ENCODE assay signal across 20 cellular contexts in the genomic region with DNA sequence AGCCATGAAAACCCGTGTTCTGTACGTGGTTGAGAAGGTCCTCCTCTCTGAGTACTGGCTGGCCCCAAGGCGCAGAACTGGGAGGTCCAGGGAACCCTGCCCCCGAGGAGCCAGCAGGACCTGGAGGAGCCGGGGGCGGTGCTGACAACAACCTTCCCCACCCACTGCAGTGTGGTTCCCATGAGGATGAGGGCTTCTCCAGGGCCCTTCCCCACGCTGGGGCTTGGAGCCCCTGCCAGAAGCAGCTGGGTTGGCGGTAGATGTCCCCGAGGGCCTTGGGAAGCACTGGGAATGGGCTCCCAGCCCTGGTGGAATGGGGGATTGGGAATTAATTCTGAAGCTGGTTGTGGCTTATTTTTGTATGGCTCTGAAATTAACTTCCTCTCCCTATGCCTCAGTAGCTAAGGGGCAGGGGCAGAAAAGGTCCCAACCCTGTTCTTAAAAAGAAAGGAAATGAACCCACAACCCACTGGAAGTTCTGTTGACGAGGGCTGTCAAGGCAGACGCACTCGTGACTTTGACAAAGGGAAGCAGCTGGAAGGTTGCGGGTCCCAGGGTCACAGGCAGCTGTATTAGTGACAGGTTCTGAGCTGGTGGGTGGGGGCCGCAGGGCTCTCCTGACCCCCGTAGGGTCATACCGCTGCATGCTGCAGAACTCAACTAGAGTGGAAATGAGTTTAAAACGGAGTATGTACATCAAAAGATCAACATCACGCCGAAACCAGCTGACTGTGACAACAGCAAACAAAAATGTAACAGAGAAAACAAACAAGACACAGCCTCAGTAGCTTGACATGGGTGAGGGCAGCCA. TPM values are rescaled to one million over a fixed set of nuclear protein-coding genes. Genes with fewer than 3 reads are reported as not detected.
DNase-seq lines count a peak whose midpoint lies in the region; ATAC-seq and TF ChIP-seq lines count a peak whose summit lies in the region.
"Had no signal": no experiment of that assay in that cellular context is flagged by ENCODE, and none has a peak within 500 bp of the region (broad histone marks: within the 10 kb centered on the region; RNA-seq: fewer than 3 reads in every experiment).

No MANE protein-coding gene starts in this region.

- peaks cover 24% of the 10 kb centered on the region for H3K36me3 ChIP-seq in CD4-positive, CD25-positive, alpha-beta regulatory T cell (ENCODE audit: control insufficient read depth, insufficient read depth, low read length)
- H3K36me3 ChIP-seq in brain microvascular endothelial cell (replicated peaks) = peaks cover 4% of the 10 kb centered on the region
- H3K36me3 ChIP-seq in upper lobe of right lung = peaks cover 40% of the 10 kb centered on the region

- in situ Hi-C loops in T47D (cut with HindIII; ENCODE audit: low pct_unique_long_range_greater_than_20kb, low sequenced_read_pairs) = no loop called here
- in situ Hi-C loops in brain microvascular endothelial cell (cut with HindIII; ENCODE audit: low pct_ligation_motif_present, low sequenced_read_pairs) = loop anchor here (25.0 kb wide), 2 partner anchors 99 to 299 kb away; a partner anchor contains a TSS

- intact Hi-C loops in natural killer cell (cut with micrococcal nuclease) (no loop called here), upper lobe of right lung (cut with DNase I) (no loop called here)

- ATAC-seq in CD4-positive, CD25-positive, alpha-beta regulatory T cell (ENCODE audit: low read depth in 2 of 2) = no peak
- ATAC-seq in naive B cell (ENCODE audit: low read depth in 2 of 2) = peak; percentile 58 to 60
- no peak for ATAC-seq in natural killer cell
- ATAC-seq in upper lobe of right lung = no peak

- H3K4me1 Mint-ChIP-seq in CD4-positive, CD25-positive, alpha-beta regulatory T cell = peaks cover 0 to 14% (median 5%) of the 10 kb centered on the region in 4 donors
- peaks cover 11 to 13% (median 11%) of the 10 kb centered on the region in 3 donors for H3K4me1 Mint-ChIP-seq in naive B cell
- H3K4me1 Mint-ChIP-seq in natural killer cell = no peaks in the 10 kb centered on the region

- H3K4me3 Mint-ChIP-seq in CD4-positive, CD25-positive, alpha-beta regulatory T cell = no peak overlapping the region
- H3K4me3 Mint-ChIP-seq in naive B cell (no peak overlapping the region), natural killer cell (no peak overlapping the region)

- H3K27me3 ChIP-seq in CD4-positive, CD25-positive, alpha-beta regulatory T cell (ENCODE audit: control insufficient read depth, insufficient read depth, low read length) = no peaks in the 10 kb centered on the region
- H3K27me3 ChIP-seq in brain microvascular endothelial cell (replicated peaks) (no peaks in the 10 kb centered on the region), upper lobe of right lung (no peaks in the 10 kb centered on the region)
- H3K27me3 ChIP-seq: esophagus muscularis mucosa, heart right ventricle had no signal

- DNase-seq in CD4-positive, CD25-positive, alpha-beta regulatory T cell = no peak
- peak; percentile 20 for DNase-seq in Jurkat, Clone E6-1 (ENCODE audit: low read depth, low spot score)
- DNase-seq in T47D (ENCODE audit: low read depth in 1 of 2, low spot score in 1 of 2) (peak; percentile 22 to 60), naive B cell (no peak), iPS-NIHi11 (ENCODE audit: low spot score) (no peak), brain microvascular endothelial cell (no peak), natural killer cell (no peak), upper lobe of right lung (no peak)
- DNase-seq: activated gamma-delta T cell; AML-193; dermis blood vessel endothelial cell; DND-41; heart right ventricle; NCI-H2081 treated with DMSO at 0.1 percent for 48 hours; NCI-H524 treated with DMSO at 0.1 percent for 48 hours; stimulated activated CD4-positive, alpha-beta T cell treated with anti-CD3 and anti-CD28 coated beads, Interleukin-1b, Interleukin-23, amount 100 ng/mL, for 48 hours; substantia nigra; SW 1271 had no signal

- H3K27ac ChIP-seq in CD4-positive, CD25-positive, alpha-beta regulatory T cell (ENCODE audit: insufficient read depth, low read length, poor library complexity, severe bottlenecking) = no peak overlapping the region
- H3K27ac ChIP-seq in brain microvascular endothelial cell = no peak overlapping the region
- H3K27ac ChIP-seq in upper lobe of right lung = no peak overlapping the region
- H3K27ac ChIP-seq: esophagus muscularis mucosa had no signal

- no peaks in the 10 kb centered on the region for H3K27me3 Mint-ChIP-seq in CD4-positive, CD25-positive, alpha-beta regulatory T cell
- H3K27me3 Mint-ChIP-seq in naive B cell = no peaks in the 10 kb centered on the region
- H3K27me3 Mint-ChIP-seq in natural killer cell (ENCODE audit: low read depth in 2 of 2) = no peaks in the 10 kb centered on the region

- H3K4me1 ChIP-seq in CD4-positive, CD25-positive, alpha-beta regulatory T cell (ENCODE audit: control insufficient read depth, insufficient read depth, low read length, poor library complexity, severe bottlenecking) = no peaks in the 10 kb centered on the region
- H3K4me1 ChIP-seq in upper lobe of right lung = no peaks in the 10 kb centered on the region

- peak overlapping the region in 2 of 3 donors; percentile 41 to 74 for H3K27ac Mint-ChIP-seq in CD4-positive, CD25-positive, alpha-beta regulatory T cell
- H3K27ac Mint-ChIP-seq in naive B cell (peak overlapping the region in 4 of 6 donors; percentile 63 to 91 (median 72)), natural killer cell (no peak overlapping the region)

- H3K36me3 Mint-ChIP-seq in CD4-positive, CD25-positive, alpha-beta regulatory T cell = peaks cover 10% of the 10 kb centered on the region
- H3K36me3 Mint-ChIP-seq in naive B cell (peaks cover 1 to 5% of the 10 kb centered on the region in 2 donors), natural killer cell (no peaks in the 10 kb centered on the region)

- H3K9me3 ChIP-seq in CD4-positive, CD25-positive, alpha-beta regulatory T cell (ENCODE audit: control insufficient read depth in 2 of 2, low read length in 2 of 2) = no peaks in the 10 kb centered on the region
- H3K9me3 ChIP-seq in upper lobe of right lung = no peaks in the 10 kb centered on the region
- H3K9me3 ChIP-seq: esophagus muscularis mucosa, heart right ventricle had no signal

- TF ChIP-seq CTCF in brain microvascular endothelial cell (IDR thresholded peaks at IDR 0.05; ENCODE audit: low read depth, low read length, missing control alignments) = no peak
- no peak for TF ChIP-seq CTCF in natural killer cell (IDR thresholded peaks at IDR 0.05)
- TF ChIP-seq CTCF in upper lobe of right lung (IDR thresholded peaks at IDR 0.05) = no peak

- no peaks in the 10 kb centered on the region for H3K9me3 Mint-ChIP-seq in CD4-positive, CD25-positive, alpha-beta regulatory T cell
- H3K9me3 Mint-ChIP-seq in naive B cell (no peaks in the 10 kb centered on the region), natural killer cell (no peaks in the 10 kb centered on the region)

- no peak overlapping the region for H3K4me3 ChIP-seq in CD4-positive, CD25-positive, alpha-beta regulatory T cell (ENCODE audit: low read depth, low read length)
- H3K4me3 ChIP-seq in Jurkat, Clone E6-1 (ENCODE audit: low read length) = no peak overlapping the region
- H3K4me3 ChIP-seq in brain microvascular endothelial cell (ENCODE audit: low read depth, low read length) = no peak overlapping the region
- H3K4me3 ChIP-seq in upper lobe of right lung = no peak overlapping the region
- H3K4me3 ChIP-seq: esophagus muscularis mucosa, heart right ventricle had no signal

RNA-seq across cellular contexts. Expression of a gene that starts 13.9 kb away (rescaled TPM):
- total RNA-seq in CD4-positive, CD25-positive, alpha-beta regulatory T cell = 124 TPM
- 1 to 10 TPM; 5.8 to 8.9 (median 7.1) TPM for polyA plus RNA-seq in CD4-positive, CD25-positive, alpha-beta regulatory T cell
- 3.6 TPM for polyA plus RNA-seq in Jurkat, Clone E6-1 (2012; ENCODE audit: insufficient read depth, insufficient read length)
- 10 to 100 TPM in 3 of 6 donors, 1 to 10 TPM in 3; 2.5 to 11.6 (median 9.3) TPM for polyA plus RNA-seq in naive B cell (ENCODE audit: low read depth in 6 of 6)
- total RNA-seq in natural killer cell = 10 to 100 TPM; 85.2 to 90.7 (median 89.4) TPM
- 53.3 TPM for total RNA-seq in upper lobe of right lung

RNA-seq across cellular contexts. Expression of a gene that starts 34.0 kb away (rescaled TPM):
- total RNA-seq in CD4-positive, CD25-positive, alpha-beta regulatory T cell = 1.5 TPM
- polyA plus RNA-seq in CD4-positive, CD25-positive, alpha-beta regulatory T cell = under 1 TPM; 0.07 to 0.94 (median 0.18) TPM
- polyA plus RNA-seq in Jurkat, Clone E6-1 (2012; ENCODE audit: insufficient read depth, insufficient read length) = not detected
- 1 to 10 TPM in 5 of 6 donors, under 1 TPM in 1; 0.08 to 5.2 (median 1.8) TPM for polyA plus RNA-seq in naive B cell (ENCODE audit: low read depth in 6 of 6)
- total RNA-seq in natural killer cell = under 1 TPM; 0.19 to 0.75 (median 0.25) TPM
- 0.32 TPM for total RNA-seq in upper lobe of right lung

RNA-seq across cellular contexts. Expression of a gene that starts 38.9 kb away (rescaled TPM):
- 21.9 TPM for total RNA-seq in CD4-positive, CD25-positive, alpha-beta regulatory T cell
- 10 to 100 TPM in 2 of 4 donors, 1 to 10 TPM in 2; 8.3 to 10.5 (median 9.4) TPM for polyA plus RNA-seq in CD4-positive, CD25-positive, alpha-beta regulatory T cell
- polyA plus RNA-seq in Jurkat, Clone E6-1 (2012; ENCODE audit: insufficient read depth, insufficient read length) = 13.4 TPM
- 10 to 100 TPM in 1 of 6 donors, 1 to 10 TPM in 5; 3.1 to 16.0 (median 8.6) TPM for polyA plus RNA-seq in naive B cell (ENCODE audit: low read depth in 6 of 6)
- total RNA-seq in natural killer cell (10 to 100 TPM; 11.7 to 15.1 (median 14.6) TPM), upper lobe of right lung (11.3 TPM)

RNA-seq across cellular contexts. Expression of a gene that starts 40.4 kb away (rescaled TPM):
- total RNA-seq in CD4-positive, CD25-positive, alpha-beta regulatory T cell = not detected
- not detected for polyA plus RNA-seq in CD4-positive, CD25-positive, alpha-beta regulatory T cell
- polyA plus RNA-seq in Jurkat, Clone E6-1 (2012; ENCODE audit: insufficient read depth, insufficient read length) = not detected
- polyA plus RNA-seq in naive B cell (ENCODE audit: low read depth in 6 of 6) = not detected
- under 1 TPM in 2 of 3 donors, not detected in 1; 0.16 to 0.23 TPM for total RNA-seq in natural killer cell
- total RNA-seq in upper lobe of right lung = not detected
- total RNA-seq: dermis blood vessel endothelial cell, esophagus muscularis mucosa, heart right ventricle, kidney epithelial cell had no signal
- polyA plus RNA-seq: heart right ventricle had no signal

RNA-seq across cellular contexts. Expression of a gene that starts 50.8 kb away (rescaled TPM):
- 0.20 TPM for total RNA-seq in CD4-positive, CD25-positive, alpha-beta regulatory T cell
- polyA plus RNA-seq in CD4-positive, CD25-positive, alpha-beta regulatory T cell = under 1 TPM in 3 of 4 donors, not detected in 1; 0.15 to 0.21 (median 0.19) TPM
- polyA plus RNA-seq in Jurkat, Clone E6-1 (2012; ENCODE audit: insufficient read depth, insufficient read length) = not detected
- polyA plus RNA-seq in naive B cell (ENCODE audit: low read depth in 6 of 6) = 1 to 10 TPM in 1 of 6 donors, under 1 TPM in 5; 0.10 to 1.3 (median 0.51) TPM
- under 1 TPM in 2 of 3 donors, not detected in 1; 0.16 to 0.48 TPM for total RNA-seq in natural killer cell
- total RNA-seq in upper lobe of right lung = 4.9 TPM

Comparison
In these comparisons a context has a peak if more than half of its experiments do, and no peak if none do; other contexts are left out.
1. ATAC-seq: peak in naive B cell (2 of 2); none in CD4-positive, CD25-positive, alpha-beta regulatory T cell (0 of 2), natural killer cell (0 of 3) and upper lobe of right lung (single experiment).
2. DNase-seq: peak in Jurkat, Clone E6-1 (single experiment) and T47D (2 of 2); none in CD4-positive, CD25-positive, alpha-beta regulatory T cell (0 of 3), naive B cell (single experiment), iPS-NIHi11 (single experiment), brain microvascular endothelial cell (single experiment), natural killer cell (single experiment) and upper lobe of right lung (single experiment).
3. H3K27ac Mint-ChIP-seq: peak in CD4-positive, CD25-positive, alpha-beta regulatory T cell (2 of 3) and naive B cell (4 of 6); none in natural killer cell (0 of 2).